In genomic region chr16:28218109-28218508, GRCh38 we compare ENCODE assay signal across 8 cellular contexts.
DNase-seq lines count a peak whose midpoint lies in the region; TF ChIP-seq lines count a peak whose summit lies in the region.

No MANE protein-coding gene starts in this region.

- no peak overlapping the region for H3K4me3 ChIP-seq in foreskin fibroblast (ENCODE audit: low read depth in 1 of 2, low read length in 2 of 2)

- peak; percentile 80 for TF ChIP-seq CTCF in foreskin fibroblast (IDR thresholded peaks at IDR 0.05; ENCODE audit: low read depth, low read length)

- peak; percentile 11 for DNase-seq in NOMO-1 treated with DMSO at 0.1 percent for 48 hours (lab: John Stamatoyannopoulos, UW; ENCODE audit: unreplicated experiment)
- no peak for DNase-seq in NOMO-1 (lab: John Stamatoyannopoulos, UW; ENCODE audit: unreplicated experiment in 2 of 2)
- peak; percentile 67 for DNase-seq in NAMALWA (ENCODE audit: low spot score)
- peak; percentile 44 for DNase-seq in activated CD8-positive, alpha-beta memory T cell treated with anti-CD3 and anti-CD28 coated beads, Interleukin-2, amount 50 U/mL, for 1 hour (ENCODE audit: extremely low read depth)
- peak; percentile 26 to 48 for DNase-seq in foreskin fibroblast
- DNase-seq in stimulated activated CD4-positive, alpha-beta T cell treated with anti-CD3 and anti-CD28 coated beads, Interleukin-4, amount 100 ng/mL, for 48 hours (ENCODE audit: low read depth in 2 of 2): peak; percentile 27 to 50
- no peak for DNase-seq in NCI-H2081 (lab: John Stamatoyannopoulos, UW)
- no peak for DNase-seq in COLO829 (ENCODE audit: low spot score)

Comparison
In these comparisons a context has a peak if more than half of its experiments do, and no peak if none do; other contexts are left out.
1. DNase-seq: peak in NOMO-1 treated with DMSO at 0.1 percent for 48 hours (single experiment), NAMALWA (single experiment), activated CD8-positive, alpha-beta memory T cell treated with anti-CD3 and anti-CD28 coated beads, Interleukin-2, amount 50 U/mL, for 1 hour (single experiment), foreskin fibroblast (2 of 2) and stimulated activated CD4-positive, alpha-beta T cell treated with anti-CD3 and anti-CD28 coated beads, Interleukin-4, amount 100 ng/mL, for 48 hours (2 of 2); none in NOMO-1 (0 of 2), NCI-H2081 (0 of 2) and COLO829 (single experiment).